1 cellular context compared by ENCODE assay signal in the genomic region with DNA sequence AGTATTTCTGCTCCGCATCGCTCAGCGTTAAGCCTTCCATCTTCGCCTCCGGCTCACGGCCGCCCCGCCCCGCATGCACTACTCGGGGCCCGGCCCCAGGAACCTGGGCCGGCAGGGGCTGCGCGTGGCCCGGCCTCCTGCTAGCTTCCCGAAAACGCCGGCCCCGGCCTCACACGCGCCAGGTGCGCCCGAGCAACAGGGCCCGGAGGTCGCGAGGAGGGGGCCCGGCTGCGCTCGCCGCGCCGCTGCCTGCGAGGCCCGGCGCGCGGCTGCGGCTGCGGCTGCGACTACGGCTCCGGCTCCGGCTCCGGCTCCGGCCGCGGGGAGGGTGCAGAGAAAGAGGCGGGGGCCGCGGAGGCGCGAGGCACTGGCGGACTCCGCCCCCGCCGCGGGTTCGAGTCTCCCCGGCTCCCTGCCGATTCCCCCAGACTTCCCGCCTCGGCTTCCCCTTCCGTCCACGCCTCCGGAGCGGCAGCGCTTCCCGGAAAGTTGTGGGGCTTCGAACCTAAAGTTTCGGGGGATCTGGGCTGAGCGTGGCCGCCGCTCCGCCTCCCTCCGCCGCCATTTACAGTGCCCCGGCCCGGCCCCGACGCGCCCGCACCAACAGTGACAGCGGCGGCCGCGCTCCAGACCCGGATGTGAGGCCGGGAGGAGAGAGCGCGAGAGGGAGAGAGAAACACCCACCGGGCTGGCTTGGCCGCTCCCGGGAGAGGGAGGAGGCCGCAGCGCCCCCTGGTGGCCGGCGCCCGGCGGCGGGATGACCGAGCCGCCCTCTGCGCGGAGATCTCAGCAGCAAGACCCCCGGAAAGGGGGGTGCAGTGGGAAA.
A peak's percentile ranks its signal among the peaks of the same experiment; 100 is the strongest.
TF ChIP-seq lines count a peak whose summit lies in the region.

Gene REPS1 (minus strand): TSS at position 611 of the 826 bp plus-strand sequence. CDS start 571 bp downstream, at position 40.

TF ChIP-seq in K562, 482 proteins besides CTCF, POLR2A, EP300 and RAD21 (continued from another document and continues in another):
- peak; percentile 36; the same call in 1 of the 2 replicates for TF ChIP-seq CREB3L1 (IDR thresholded peaks at IDR 0.05; ENCODE audit: borderline replicate concordance, low read depth)
- TF ChIP-seq STAT5B (CRISPR knock-in tag; IDR thresholded peaks at IDR 0.05): no peak
- no peak for TF ChIP-seq BRF1 (IDR thresholded peaks at IDR 0.05; ENCODE audit: borderline replicate concordance, extremely low read depth, insufficient read length)
- TF ChIP-seq ZFP30 (CRISPR knock-in tag; IDR thresholded peaks at IDR 0.05; ENCODE audit: borderline replicate concordance): no peak
- TF ChIP-seq MEF2D (tag; conservative IDR thresholded peaks at IDR 0.05; ENCODE audit: low read depth): no peak
- TF ChIP-seq ZNF561 (CRISPR knock-in tag; conservative IDR thresholded peaks at IDR 0.05): no peak
- TF ChIP-seq ZNF354B (CRISPR knock-in tag; IDR thresholded peaks at IDR 0.05): no peak
- TF ChIP-seq ZFPM2 (CRISPR knock-in tag; IDR thresholded peaks at IDR 0.05): no peak
- 0 out of 2 replicates have a peak, but pooled peaks have one; percentile 12 for TF ChIP-seq TEAD4 (IDR thresholded peaks at IDR 0.05; ENCODE audit: low read length)
- TF ChIP-seq TEAD4 (CRISPR knock-in tag; IDR thresholded peaks at IDR 0.05; ENCODE audit: borderline replicate concordance): no peak
- TF ChIP-seq, protein P1, sequence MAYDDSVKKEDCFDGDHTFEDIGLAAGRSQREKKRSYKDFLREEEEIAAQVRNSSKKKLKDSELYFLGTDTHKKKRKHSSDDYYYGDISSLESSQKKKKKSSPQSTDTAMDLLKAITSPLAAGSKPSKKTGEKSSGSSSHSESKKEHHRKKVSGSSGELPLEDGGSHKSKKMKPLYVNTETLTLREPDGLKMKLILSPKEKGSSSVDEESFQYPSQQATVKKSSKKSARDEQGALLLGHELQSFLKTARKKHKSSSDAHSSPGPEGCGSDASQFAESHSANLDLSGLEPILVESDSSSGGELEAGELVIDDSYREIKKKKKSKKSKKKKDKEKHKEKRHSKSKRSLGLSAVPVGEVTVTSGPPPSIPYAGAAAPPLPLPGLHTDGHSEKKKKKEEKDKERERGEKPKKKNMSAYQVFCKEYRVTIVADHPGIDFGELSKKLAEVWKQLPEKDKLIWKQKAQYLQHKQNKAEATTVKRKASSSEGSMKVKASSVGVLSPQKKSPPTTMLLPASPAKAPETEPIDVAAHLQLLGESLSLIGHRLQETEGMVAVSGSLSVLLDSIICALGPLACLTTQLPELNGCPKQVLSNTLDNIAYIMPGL (CRISPR knock-in tag; IDR thresholded peaks at IDR 0.05): peak; percentile 53; the same call in 1 of the 2 replicates
- no peak for TF ChIP-seq ZNF764 (CRISPR knock-in tag; IDR thresholded peaks at IDR 0.05; ENCODE audit: low read depth)
- TF ChIP-seq PTRF (tag; IDR thresholded peaks at IDR 0.05): no peak
- TF ChIP-seq PRDM10 (IDR thresholded peaks at IDR 0.05; ENCODE audit: partially characterized antibody): peak; percentile 74
- TF ChIP-seq SMARCA5 (IDR thresholded peaks at IDR 0.05): no peak
- no peak for TF ChIP-seq SIRT6 (IDR thresholded peaks at IDR 0.05; ENCODE audit: low read depth, low read length)
- TF ChIP-seq RBBP5 (IDR thresholded peaks at IDR 0.05; ENCODE audit: borderline replicate concordance, insufficient read depth, low read length, poor library complexity, severe bottlenecking): peak; percentile 84
- no peak for TF ChIP-seq POLR2H (tag; IDR thresholded peaks at IDR 0.05; ENCODE audit: low read depth)
- peak; percentile 64 for TF ChIP-seq VEZF1 (CRISPR knock-in tag; IDR thresholded peaks at IDR 0.05)
- TF ChIP-seq EZH2 (IDR thresholded peaks at IDR 0.05; ENCODE audit: borderline replicate concordance, low read depth, low read length): no peak
- no peak for TF ChIP-seq NR2C2 (CRISPR knock-in tag; IDR thresholded peaks at IDR 0.05)
- TF ChIP-seq NR2C2 (tag; IDR thresholded peaks at IDR 0.05): peak; percentile 52; the same call in 1 of the 2 replicates
- TF ChIP-seq POLR2AphosphoS2 (IDR thresholded peaks at IDR 0.05; ENCODE audit: low read length): no peak
- TF ChIP-seq JUNB (CRISPR knock-in tag; conservative IDR thresholded peaks at IDR 0.05): no peak
- no peak for TF ChIP-seq ZNF124 (CRISPR knock-in tag; IDR thresholded peaks at IDR 0.05)
- no peak for TF ChIP-seq TEAD2 (tag; IDR thresholded peaks at IDR 0.05)
- TF ChIP-seq, protein P2, sequence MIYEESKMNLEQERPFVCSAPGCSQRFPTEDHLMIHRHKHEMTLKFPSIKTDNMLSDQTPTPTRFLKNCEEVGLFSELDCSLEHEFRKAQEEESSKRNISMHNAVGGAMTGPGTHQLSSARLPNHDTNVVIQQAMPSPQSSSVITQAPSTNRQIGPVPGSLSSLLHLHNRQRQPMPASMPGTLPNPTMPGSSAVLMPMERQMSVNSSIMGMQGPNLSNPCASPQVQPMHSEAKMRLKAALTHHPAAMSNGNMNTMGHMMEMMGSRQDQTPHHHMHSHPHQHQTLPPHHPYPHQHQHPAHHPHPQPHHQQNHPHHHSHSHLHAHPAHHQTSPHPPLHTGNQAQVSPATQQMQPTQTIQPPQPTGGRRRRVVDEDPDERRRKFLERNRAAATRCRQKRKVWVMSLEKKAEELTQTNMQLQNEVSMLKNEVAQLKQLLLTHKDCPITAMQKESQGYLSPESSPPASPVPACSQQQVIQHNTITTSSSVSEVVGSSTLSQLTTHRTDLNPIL (CRISPR knock-in tag; IDR thresholded peaks at IDR 0.05): no peak
- TF ChIP-seq ZNF551 (CRISPR knock-in tag; IDR thresholded peaks at IDR 0.05): no peak
- no peak for TF ChIP-seq MEF2A (IDR thresholded peaks at IDR 0.05; ENCODE audit: control insufficient read depth, low read depth, low read length)
- no peak for TF ChIP-seq RERE (CRISPR knock-in tag; IDR thresholded peaks at IDR 0.05; ENCODE audit: borderline replicate concordance)
- no peak for TF ChIP-seq BRD4 (IDR thresholded peaks at IDR 0.05)
- TF ChIP-seq HOXB6 (CRISPR knock-in tag; IDR thresholded peaks at IDR 0.05; ENCODE audit: borderline replicate concordance): no peak
- TF ChIP-seq THRA (IDR thresholded peaks at IDR 0.05): no peak
- no peak for TF ChIP-seq RHOXF2B (CRISPR knock-in tag; conservative IDR thresholded peaks at IDR 0.05)
- peak; percentile 93 for TF ChIP-seq TAF1 (IDR thresholded peaks at IDR 0.05; ENCODE audit: control insufficient read depth, extremely low read depth, insufficient read depth, low read length, severe bottlenecking)
- no peak for TF ChIP-seq ZNF175 (CRISPR knock-in tag; IDR thresholded peaks at IDR 0.05; ENCODE audit: low read depth)
- TF ChIP-seq, protein P3, sequence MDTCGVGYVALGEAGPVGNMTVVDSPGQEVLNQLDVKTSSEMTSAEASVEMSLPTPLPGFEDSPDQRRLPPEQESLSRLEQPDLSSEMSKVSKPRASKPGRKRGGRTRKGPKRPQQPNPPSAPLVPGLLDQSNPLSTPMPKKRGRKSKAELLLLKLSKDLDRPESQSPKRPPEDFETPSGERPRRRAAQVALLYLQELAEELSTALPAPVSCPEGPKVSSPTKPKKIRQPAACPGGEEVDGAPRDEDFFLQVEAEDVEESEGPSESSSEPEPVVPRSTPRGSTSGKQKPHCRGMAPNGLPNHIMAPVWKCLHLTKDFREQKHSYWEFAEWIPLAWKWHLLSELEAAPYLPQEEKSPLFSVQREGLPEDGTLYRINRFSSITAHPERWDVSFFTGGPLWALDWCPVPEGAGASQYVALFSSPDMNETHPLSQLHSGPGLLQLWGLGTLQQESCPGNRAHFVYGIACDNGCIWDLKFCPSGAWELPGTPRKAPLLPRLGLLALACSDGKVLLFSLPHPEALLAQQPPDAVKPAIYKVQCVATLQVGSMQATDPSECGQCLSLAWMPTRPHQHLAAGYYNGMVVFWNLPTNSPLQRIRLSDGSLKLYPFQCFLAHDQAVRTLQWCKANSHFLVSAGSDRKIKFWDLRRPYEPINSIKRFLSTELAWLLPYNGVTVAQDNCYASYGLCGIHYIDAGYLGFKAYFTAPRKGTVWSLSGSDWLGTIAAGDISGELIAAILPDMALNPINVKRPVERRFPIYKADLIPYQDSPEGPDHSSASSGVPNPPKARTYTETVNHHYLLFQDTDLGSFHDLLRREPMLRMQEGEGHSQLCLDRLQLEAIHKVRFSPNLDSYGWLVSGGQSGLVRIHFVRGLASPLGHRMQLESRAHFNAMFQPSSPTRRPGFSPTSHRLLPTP (IDR thresholded peaks at IDR 0.05; ENCODE audit: borderline replicate concordance, extremely low read depth, insufficient read length): peak; percentile 66
